In the genomic region with DNA sequence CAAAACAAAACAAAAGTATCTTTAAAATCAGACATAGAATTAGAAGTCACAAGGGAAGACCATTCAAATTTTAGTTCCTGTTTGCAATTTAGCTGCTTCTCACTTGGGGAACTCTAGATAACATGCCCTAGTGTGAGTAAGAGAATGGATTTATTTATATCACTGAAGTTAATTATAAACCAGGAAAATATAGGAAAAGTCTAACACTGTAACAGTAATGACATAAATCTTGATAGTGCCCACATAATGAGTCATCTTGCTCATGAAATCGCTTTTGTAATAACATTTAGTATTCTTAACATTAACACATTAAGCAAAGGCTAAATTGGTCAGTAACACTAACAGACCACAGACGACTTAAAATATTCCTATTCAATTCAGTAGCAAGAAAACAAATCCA, we compare ENCODE assay signal across 28 cellular contexts.
"Had no signal": no experiment of that assay in that cellular context is flagged by ENCODE, and none has a peak within 500 bp of the region (broad histone marks: within the 10 kb centered on the region; RNA-seq: fewer than 3 reads in every experiment).

No MANE protein-coding gene starts in this region.

- H3K4me3 Mint-ChIP-seq: activated CD4-positive, alpha-beta T cell treated with anti-CD3 and anti-CD28 coated beads, Interleukin-2, amount 10 ng/mL, durations not matched to agents 24 days and 14 days; activated CD8-positive, alpha-beta memory T cell treated with anti-CD3 and anti-CD28 coated beads, Interleukin-2, amount 10 ng/mL, durations not matched to agents 7 days and 5 days; activated naive CD4-positive, alpha-beta T cell treated with anti-CD3 and anti-CD28 coated beads for 36 hours; activated naive CD8-positive, alpha-beta T cell; activated T-cell treated with anti-CD3 and anti-CD28 coated beads, Interleukin-2, amount 50 U/mL, for 4 hours; brain; T-helper 17 cell; WTC11 had no signal

- H3K36me3 Mint-ChIP-seq: activated CD8-positive, alpha-beta memory T cell treated with anti-CD3 and anti-CD28 coated beads, Interleukin-2, amount 10 ng/mL, durations not matched to agents 7 days and 5 days; activated naive CD8-positive, alpha-beta T cell; brain had no signal

- DNase-seq: activated CD4-positive, alpha-beta T cell treated with anti-CD3 and anti-CD28 coated beads for 1 hour; activated CD4-positive, alpha-beta T cell treated with anti-CD3 and anti-CD28 coated beads, Interleukin-2, amount 10 ng/mL, durations not matched to agents 24 days and 14 days; activated CD4-positive, alpha-beta T cell treated with anti-CD3 and anti-CD28 coated beads, Interleukin-2, amount 50 U/mL, for 48 hours; activated CD8-positive, alpha-beta memory T cell treated with anti-CD3 and anti-CD28 coated beads, Interleukin-2, amount 10 ng/mL, durations not matched to agents 7 days and 5 days; activated effector memory CD4-positive, alpha-beta T cell treated with anti-CD3 and anti-CD28 coated beads, Interleukin-2, amount 50 U/mL, for 16 hours; activated naive CD4-positive, alpha-beta T cell treated with anti-CD3 and anti-CD28 coated beads for 36 hours; activated T-cell treated with anti-CD3 and anti-CD28 coated beads, Interleukin-2, amount 50 U/mL, for 4 hours; amygdala; cerebellar nuclear complex; Karpas-422; NCI-H1092; NCI-H1417 treated with DMSO at 0.1 percent for 48 hours; NCI-H1694; NCI-H2029; NCI-H2107; NCI-H345; NCI-H510A treated with DMSO at 0.1 percent for 48 hours; NCI-H69; NK-92 treated with Interleukin-12 subunit alpha and Interleukin-12 subunit beta, amount 100 ng/mL, for 24 hours; PC-3; SIG-M5; T-helper 17 cell; T-helper 9 cell had no signal

- H3K27ac Mint-ChIP-seq: activated CD4-positive, alpha-beta T cell treated with anti-CD3 and anti-CD28 coated beads, Interleukin-2, amount 10 ng/mL, durations not matched to agents 24 days and 14 days; activated CD8-positive, alpha-beta memory T cell treated with anti-CD3 and anti-CD28 coated beads, Interleukin-2, amount 10 ng/mL, durations not matched to agents 7 days and 5 days; activated naive CD4-positive, alpha-beta T cell treated with anti-CD3 and anti-CD28 coated beads for 36 hours; activated naive CD8-positive, alpha-beta T cell; brain; T-helper 17 cell; WTC11 had no signal

- H3K4me3 ChIP-seq: cardiac muscle cell, K562 had no signal

- H3K27me3 Mint-ChIP-seq: activated CD4-positive, alpha-beta T cell treated with anti-CD3 and anti-CD28 coated beads, Interleukin-2, amount 10 ng/mL, durations not matched to agents 24 days and 14 days; activated CD8-positive, alpha-beta memory T cell treated with anti-CD3 and anti-CD28 coated beads, Interleukin-2, amount 10 ng/mL, durations not matched to agents 7 days and 5 days; activated naive CD8-positive, alpha-beta T cell; T-helper 17 cell had no signal

- H3K27me3 ChIP-seq: cardiac muscle cell had no signal

- H3K27ac ChIP-seq: cardiac muscle cell had no signal

- H3K4me1 Mint-ChIP-seq: activated CD4-positive, alpha-beta T cell treated with anti-CD3 and anti-CD28 coated beads, Interleukin-2, amount 10 ng/mL, durations not matched to agents 24 days and 14 days; activated CD8-positive, alpha-beta memory T cell treated with anti-CD3 and anti-CD28 coated beads, Interleukin-2, amount 10 ng/mL, durations not matched to agents 7 days and 5 days; brain; T-helper 17 cell; WTC11 had no signal

- H3K36me3 ChIP-seq: cardiac muscle cell had no signal
